Comparison of ENCODE assay signal across 17 cellular contexts in genomic region chr17:72609501-72609900, GRCh38.
DNase-seq lines count a peak whose midpoint lies in the region; ATAC-seq and TF ChIP-seq lines count a peak whose summit lies in the region.
"Had no signal": no experiment of that assay in that cellular context is flagged by ENCODE, and none has a peak within 500 bp of the region (broad histone marks: within the 10 kb centered on the region; RNA-seq: fewer than 3 reads in every experiment).

No MANE protein-coding gene starts in this region.

- TF ChIP-seq CTCF in body of pancreas (IDR thresholded peaks at IDR 0.05) (no peak), mucosa of descending colon (IDR thresholded peaks at IDR 0.05) (no peak)

- DNase-seq in AG20443 (ENCODE audit: low spot score) (peak; percentile 60), body of pancreas (peak; percentile 35 to 62 (median 58)), mucosa of descending colon (peak in 1 of 3 donors; percentile 72), hypothalamus (lab: John Stamatoyannopoulos, UW) (no peak)
- DNase-seq: activated CD8-positive, alpha-beta T cell treated with anti-CD3 and anti-CD28 coated beads, Interleukin-2, amount 10 ng/mL, durations not matched to agents 7 days and 5 days; DMS153; effector CD4-positive, alpha-beta T cell; mesendoderm; NCI-H446; nucleus accumbens; upper lobe of right lung had no signal

- H3K4me1 ChIP-seq in body of pancreas = peaks cover 34% of the 10 kb centered on the region
- H3K4me1 ChIP-seq in mucosa of descending colon (ENCODE audit: low read depth) = peaks cover 7% of the 10 kb centered on the region
- H3K4me1 ChIP-seq: ascending aorta, upper lobe of right lung had no signal

- peak; percentile 83 for ATAC-seq in body of pancreas
- peak; percentile 76 for ATAC-seq in mucosa of descending colon
- ATAC-seq in HG03159 (IDR thresholded peaks at IDR 0.05; ENCODE audit: unreplicated experiment) = no peak
- no peak for ATAC-seq in HG02870 (IDR thresholded peaks at IDR 0.05; ENCODE audit: unreplicated experiment)
- ATAC-seq in GM21786 (IDR thresholded peaks at IDR 0.05; ENCODE audit: unreplicated experiment) = no peak
- ATAC-seq: activated CD8-positive, alpha-beta T cell treated with anti-CD3 and anti-CD28 coated beads, Interleukin-2, amount 10 ng/mL, durations not matched to agents 7 days and 5 days; stimulated activated memory B cell treated with anti-CD40 and anti-IgM and Interleukin-4, amounts not matched to agents 10 μg/mL and 1 μg/mL and 100 μg/mL, for 72 hours; upper lobe of right lung had no signal

- H3K9me3 ChIP-seq in body of pancreas = peaks cover 0 to 8% (median 0%) of the 10 kb centered on the region in 3 donors
- H3K9me3 ChIP-seq in mucosa of descending colon = peaks cover 2% of the 10 kb centered on the region
- H3K9me3 ChIP-seq: ascending aorta, upper lobe of right lung had no signal

- H3K27me3 ChIP-seq in body of pancreas = no peaks in the 10 kb centered on the region
- H3K27me3 ChIP-seq: ascending aorta, upper lobe of right lung had no signal

- intact Hi-C loops in body of pancreas (cut with DNase I) = no loop called here
- intact Hi-C loops in mucosa of descending colon (cut with DNase I, micrococcal nuclease) = no loop called here

- TF ChIP-seq EP300 in Ishikawa (IDR thresholded peaks at IDR 0.05; ENCODE audit: borderline replicate concordance) = peak; percentile 97

- no peak for TF ChIP-seq POLR2A in body of pancreas (IDR thresholded peaks at IDR 0.05)

- TF ChIP-seq RAD21 in Ishikawa (IDR thresholded peaks at IDR 0.05; ENCODE audit: low read depth) = peak; percentile 30; the same call in 1 of the 2 replicates

- no peak overlapping the region for H3K4me3 ChIP-seq in body of pancreas
- H3K4me3 ChIP-seq in mucosa of descending colon = no peak overlapping the region
- H3K4me3 ChIP-seq: ascending aorta, upper lobe of right lung had no signal

- no peaks in the 10 kb centered on the region for H3K36me3 ChIP-seq in body of pancreas (replicated peaks in 1 of 2; ENCODE audit: insufficient read depth in 1 of 2, low read depth in 2 of 2)
- no peaks in the 10 kb centered on the region for H3K36me3 ChIP-seq in mucosa of descending colon (ENCODE audit: low read depth)
- H3K36me3 ChIP-seq: ascending aorta, upper lobe of right lung had no signal

- WGBS in body of pancreas, 2 donors = 33 to 73% methylated on average over 2 of the region's 2 CpGs

- peak overlapping the region in 3 of 4 donors; percentile 22 to 74 (median 61) for H3K27ac ChIP-seq in body of pancreas
- H3K27ac ChIP-seq: ascending aorta, upper lobe of right lung had no signal

TF ChIP-seq in Ishikawa, 13 proteins besides CTCF, POLR2A, EP300 and RAD21:
- TF ChIP-seq TEAD4 (IDR thresholded peaks at IDR 0.05) (peak; percentile 97), FOXM1 (IDR thresholded peaks at IDR 0.05; ENCODE audit: borderline replicate concordance, low read depth) (peak; percentile 94), CREB1 (IDR thresholded peaks at IDR 0.05; ENCODE audit: low read depth) (no peak), YY1 (IDR thresholded peaks at IDR 0.05; ENCODE audit: low read depth) (peak; percentile 39; the same call in 1 of the 2 replicates), MAX (IDR thresholded peaks at IDR 0.05) (peak; percentile 66), ZBTB7A (IDR thresholded peaks at IDR 0.05; ENCODE audit: low read depth) (no peak), USF1 (IDR thresholded peaks at IDR 0.05) (peak; percentile 38; the same call in 1 of the 2 replicates), EGR1 (IDR thresholded peaks at IDR 0.05) (no peak), NFIC (IDR thresholded peaks at IDR 0.05) (peak; percentile 98), TCF12 (IDR thresholded peaks at IDR 0.05; ENCODE audit: low read depth) (peak; percentile 97)
TF ChIP-seq in Ishikawa: peak in this region for 7.

Comparison
In these comparisons a context has a peak if more than half of its experiments do, and no peak if none do; other contexts are left out.
1. DNase-seq: peak in AG20443 (single experiment) and body of pancreas (4 of 4); none in hypothalamus (0 of 51).
2. ATAC-seq: peak in body of pancreas (single experiment) and mucosa of descending colon (single experiment); none in HG03159 (single experiment), HG02870 (single experiment) and GM21786 (single experiment).